ENCODE assay signal across 2 cellular contexts in the genomic region with DNA sequence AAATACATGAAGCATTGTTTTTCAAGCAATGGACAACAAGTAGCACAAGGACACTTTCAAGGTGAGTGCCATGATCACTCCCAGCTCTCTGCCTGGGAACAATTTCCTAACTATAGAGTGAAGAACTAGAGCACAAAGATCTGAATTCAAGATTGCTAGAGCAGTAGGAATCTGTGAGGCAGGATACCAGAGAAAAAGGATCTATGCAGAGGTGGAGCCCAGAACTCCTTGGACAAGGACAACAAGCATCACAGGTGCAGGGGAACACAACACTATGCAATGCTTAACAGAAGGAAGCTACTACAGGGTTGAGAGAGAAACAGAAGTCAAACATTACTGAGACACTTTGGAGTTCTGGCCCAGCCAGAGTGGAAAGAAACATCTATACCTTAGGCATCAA.
TF ChIP-seq lines count a peak whose summit lies in the region.

No MANE protein-coding gene starts in this region.

TF ChIP-seq in GM23338, 12 proteins besides CTCF, POLR2A, EP300 and RAD21 (continues in another document):
- TF ChIP-seq ETS1 (IDR thresholded peaks at IDR 0.05) (no peak), EZH2phosphoT487 (IDR thresholded peaks at IDR 0.05; ENCODE audit: unreplicated experiment) (no peak), STAT1 (IDR thresholded peaks at IDR 0.05; ENCODE audit: unreplicated experiment) (no peak), POLR2AphosphoS5 (IDR thresholded peaks at IDR 0.05; ENCODE audit: low read depth) (no peak), JUNB (IDR thresholded peaks at IDR 0.05; ENCODE audit: unreplicated experiment) (no peak), ZNF331 (CRISPR knock-in tag; IDR thresholded peaks at IDR 0.05; ENCODE audit: low read depth) (no peak), EZH2 (IDR thresholded peaks at IDR 0.05; ENCODE audit: low read depth, unreplicated experiment) (no peak), CREB1 (CRISPR knock-in tag; IDR thresholded peaks at IDR 0.05; ENCODE audit: low read depth) (no peak), REST (IDR thresholded peaks at IDR 0.05; ENCODE audit: unreplicated experiment) (no peak), ZNF114 (CRISPR knock-in tag; IDR thresholded peaks at IDR 0.05) (no peak)

TF ChIP-seq in K562, 482 proteins besides CTCF, POLR2A, EP300 and RAD21:
- TF ChIP-seq ESRRA (IDR thresholded peaks at IDR 0.05; ENCODE audit: borderline replicate concordance, low read depth) (0 out of 2 replicates have a peak, but pooled peaks have one; percentile 16), FOXM1 (IDR thresholded peaks at IDR 0.05; ENCODE audit: low read depth) (no peak), FOXM1 (CRISPR knock-in tag; IDR thresholded peaks at IDR 0.05; ENCODE audit: low read depth) (no peak), SMARCE1 (IDR thresholded peaks at IDR 0.05) (no peak), CXXC5 (CRISPR knock-in tag; IDR thresholded peaks at IDR 0.05) (no peak)
